In genomic region chr20:63864545-63864977, GRCh38 we compare ENCODE assay signal across 9 cellular contexts. TPM values are rescaled to one million over a fixed set of nuclear protein-coding genes. Genes with fewer than 3 reads are reported as not detected.
DNase-seq lines count a peak whose midpoint lies in the region; ATAC-seq, FAIRE-seq and TF ChIP-seq lines count a peak whose summit lies in the region.
"Had no signal": no experiment of that assay in that cellular context is flagged by ENCODE, and none has a peak within 500 bp of the region (broad histone marks: within the 10 kb centered on the region; RNA-seq: fewer than 3 reads in every experiment).

No MANE protein-coding gene starts in this region.

- peak overlapping the region; percentile 87 for H3K4me2 ChIP-seq in keratinocyte (ENCODE audit: control insufficient read depth, extremely low read depth, insufficient read depth, low read depth, low read length)

- DNase-seq in T-helper 1 cell = no peak
- no peak for DNase-seq in keratinocyte (ENCODE audit: low read depth, low spot score)
- DNase-seq in RKO (ENCODE audit: low spot score) = no peak
- DNase-seq in NCI-H2196 (lab: John Stamatoyannopoulos, UW; ENCODE audit: unreplicated experiment) = no peak

- no peak for TF ChIP-seq CTCF in keratinocyte (optimal IDR thresholded peaks at IDR 0.05 in 1 of 3, IDR thresholded peaks at IDR 0.05 in 1 of 3, conservative IDR thresholded peaks at IDR 0.05 in 1 of 3; ENCODE audit: extremely low read depth in 1 of 3, insufficient read depth in 2 of 3, low read length in 3 of 3)

- H3K27ac ChIP-seq in keratinocyte (ENCODE audit: control insufficient read depth, insufficient read depth, low read length) = peak overlapping the region; percentile 78
- peak overlapping the region; percentile 54 for H3K27ac ChIP-seq in temporal lobe (ENCODE audit: low read depth, low read length)

- H3K4me3 ChIP-seq in keratinocyte (ENCODE audit: control insufficient read depth in 2 of 3, extremely low read depth in 1 of 3, insufficient read depth in 2 of 3, low read depth in 1 of 3, low read length in 3 of 3) = peak overlapping the region; percentile 72 to 92 (median 90)

- H3K27me3 Mint-ChIP-seq in T-helper 1 cell treated with Interleukin-12 subunit alpha and Interleukin-12 subunit beta and Interleukin-4 antibody, amounts not matched to agents 30 μg/mL and 1 μg/mL, for 36 hours (ENCODE audit: low read depth) = no peaks in the 10 kb centered on the region
- no peaks in the 10 kb centered on the region for H3K27me3 Mint-ChIP-seq in activated T-helper 17 cell treated with anti-CD3 and anti-CD28 coated beads, Interleukin-2, amount 50 U/mL, for 72 hours

- dilution Hi-C loops in keratinocyte (cut with MboI; ENCODE audit: extremely low pct_ligation_motif_present, low sequenced_read_pairs) = no loop called here

- H3K4me3 Mint-ChIP-seq in T-helper 1 cell treated with Interleukin-12 subunit alpha and Interleukin-12 subunit beta and Interleukin-4 antibody, amounts not matched to agents 30 μg/mL and 1 μg/mL, for 36 hours = peak overlapping the region; percentile 98
- H3K4me3 Mint-ChIP-seq in activated T-helper 17 cell treated with anti-CD3 and anti-CD28 coated beads, Interleukin-2, amount 50 U/mL, for 72 hours = peak overlapping the region; percentile 84

- H3K9me3 Mint-ChIP-seq in T-helper 1 cell treated with Interleukin-12 subunit alpha and Interleukin-12 subunit beta and Interleukin-4 antibody, amounts not matched to agents 30 μg/mL and 1 μg/mL, for 36 hours = no peaks in the 10 kb centered on the region
- no peaks in the 10 kb centered on the region for H3K9me3 Mint-ChIP-seq in activated T-helper 17 cell treated with anti-CD3 and anti-CD28 coated beads, Interleukin-2, amount 50 U/mL, for 72 hours

- H3K9ac ChIP-seq in keratinocyte (ENCODE audit: control insufficient read depth, extremely low read depth, insufficient read depth, low read length) = peak overlapping the region; percentile 99

- no peaks in the 10 kb centered on the region for H3K27me3 ChIP-seq in keratinocyte (ENCODE audit: control insufficient read depth, extremely low read depth, insufficient read depth, low read length)

- peaks cover 14% of the 10 kb centered on the region for H3K36me3 Mint-ChIP-seq in T-helper 1 cell treated with Interleukin-12 subunit alpha and Interleukin-12 subunit beta and Interleukin-4 antibody, amounts not matched to agents 30 μg/mL and 1 μg/mL, for 36 hours (ENCODE audit: low read depth)
- H3K36me3 Mint-ChIP-seq in activated T-helper 17 cell treated with anti-CD3 and anti-CD28 coated beads, Interleukin-2, amount 50 U/mL, for 72 hours (ENCODE audit: low read depth) = peaks cover 61% of the 10 kb centered on the region

- H3K9me3 ChIP-seq in keratinocyte (ENCODE audit: control insufficient read depth, low read depth, low read length) = no peaks in the 10 kb centered on the region

- H3K79me2 ChIP-seq in keratinocyte (ENCODE audit: control insufficient read depth, insufficient read depth, low read length) = peaks cover 59% of the 10 kb centered on the region

- H3K4me1 Mint-ChIP-seq in T-helper 1 cell treated with Interleukin-12 subunit alpha and Interleukin-12 subunit beta and Interleukin-4 antibody, amounts not matched to agents 30 μg/mL and 1 μg/mL, for 36 hours (ENCODE audit: low read depth) = peaks cover 21% of the 10 kb centered on the region
- H3K4me1 Mint-ChIP-seq in activated T-helper 17 cell treated with anti-CD3 and anti-CD28 coated beads, Interleukin-2, amount 50 U/mL, for 72 hours = peaks cover 5% of the 10 kb centered on the region

- no peak overlapping the region for H2AFZ ChIP-seq in keratinocyte (ENCODE audit: control insufficient read depth, low read length)

- peaks cover 19 to 32% of the 10 kb centered on the region in 2 experiments for H3K36me3 ChIP-seq in keratinocyte (ENCODE audit: control insufficient read depth in 2 of 2, extremely low read depth in 1 of 2, insufficient read depth in 2 of 2, low read length in 2 of 2)

- H3K27ac Mint-ChIP-seq in T-helper 1 cell treated with Interleukin-12 subunit alpha and Interleukin-12 subunit beta and Interleukin-4 antibody, amounts not matched to agents 30 μg/mL and 1 μg/mL, for 36 hours = peak overlapping the region; percentile 99
- H3K27ac Mint-ChIP-seq in activated T-helper 17 cell treated with anti-CD3 and anti-CD28 coated beads, Interleukin-2, amount 50 U/mL, for 72 hours = peak overlapping the region; percentile 89

- FAIRE-seq in keratinocyte (lab: Jason Lieb, UNC) = no peak

- H3K9me1 ChIP-seq in keratinocyte (ENCODE audit: control insufficient read depth, extremely low read depth, insufficient read depth, low read length) = no peaks in the 10 kb centered on the region

- H3K4me1 ChIP-seq in keratinocyte (ENCODE audit: control insufficient read depth, extremely low read depth, insufficient read depth, low read length) = peaks cover 13% of the 10 kb centered on the region

- H4K20me1 ChIP-seq in keratinocyte (ENCODE audit: control insufficient read depth, extremely low read depth, insufficient read depth, low read length) = peaks cover 3% of the 10 kb centered on the region

- ATAC-seq in activated T-helper 17 cell treated with anti-CD3 and anti-CD28 coated beads, Interleukin-2, amount 50 U/mL, for 72 hours (replicated peaks) = no peak
- ATAC-seq in GM21529 (IDR thresholded peaks at IDR 0.05; ENCODE audit: unreplicated experiment) = no peak

RNA-seq across cellular contexts. Expression of gene TPD52L2, which starts 0.5 kb away (rescaled TPM):
- total RNA-seq in activated T-helper 17 cell treated with anti-CD3 and anti-CD28 coated beads, Interleukin-2, amount 50 U/mL, for 72 hours = 10 to 100 TPM; 54.8 to 92.9 TPM
- 177 to 208 TPM (median 200 TPM) in 3 replicates for polyA plus RNA-seq in keratinocyte
- 70.9 TPM for polyA plus RNA-seq in keratinocyte (2011; ENCODE audit: low read depth)
- polyA plus RNA-seq in keratinocyte (2011; cell fraction: cytosol; rRNA removed) = 210 and 229 TPM in 2 replicates
- 150 and 178 TPM in 2 replicates for polyA plus RNA-seq in keratinocyte (2011; cell fraction: nucleus; rRNA removed)
- 124 and 144 TPM in 2 replicates for polyA plus RNA-seq in keratinocyte (2012; ENCODE audit: low replicate concordance)
- 112 to 135 TPM (median 117 TPM) in 3 replicates for polyA minus RNA-seq in keratinocyte
- polyA minus RNA-seq in keratinocyte (2011; cell fraction: cytosol; rRNA and poly(A)+ RNA removed) = 247 TPM
- polyA minus RNA-seq in keratinocyte (2011; cell fraction: nucleus; rRNA and poly(A)+ RNA removed) = 75.1 and 94.8 TPM in 2 replicates
- total RNA-seq in temporal lobe = 22.6 TPM

RNA-seq across cellular contexts. Expression of gene ABHD16B, which starts 3.3 kb away (rescaled TPM):
- total RNA-seq in activated T-helper 17 cell treated with anti-CD3 and anti-CD28 coated beads, Interleukin-2, amount 50 U/mL, for 72 hours = under 1 TPM in 1 of 2 donors, not detected in 1; 0.19 TPM
- polyA plus RNA-seq in keratinocyte = not detected in 3 replicates
- polyA plus RNA-seq in keratinocyte (2011; ENCODE audit: low read depth) = not detected
- not detected in 2 replicates for polyA plus RNA-seq in keratinocyte (2011; cell fraction: cytosol; rRNA removed)
- polyA plus RNA-seq in keratinocyte (2011; cell fraction: nucleus; rRNA removed) = not detected in 2 replicates
- not detected in 2 replicates for polyA plus RNA-seq in keratinocyte (2012; ENCODE audit: low replicate concordance)
- not detected in 3 replicates for polyA minus RNA-seq in keratinocyte
- polyA minus RNA-seq in keratinocyte (2011; cell fraction: cytosol; rRNA and poly(A)+ RNA removed) = not detected
- polyA minus RNA-seq in keratinocyte (2011; cell fraction: nucleus; rRNA and poly(A)+ RNA removed) = not detected in 2 replicates
- not detected for total RNA-seq in temporal lobe
- total RNA-seq: NCI-H460 had no signal

RNA-seq across cellular contexts. Expression of gene DNAJC5, which starts 30.4 kb away (rescaled TPM):
- 10 to 100 TPM; 46.8 to 53.4 TPM for total RNA-seq in activated T-helper 17 cell treated with anti-CD3 and anti-CD28 coated beads, Interleukin-2, amount 50 U/mL, for 72 hours
- 43.7 to 62.0 TPM (median 59.0 TPM) in 3 replicates for polyA plus RNA-seq in keratinocyte
- 19.8 TPM for polyA plus RNA-seq in keratinocyte (2011; ENCODE audit: low read depth)
- 33.5 and 57.9 TPM in 2 replicates for polyA plus RNA-seq in keratinocyte (2011; cell fraction: cytosol; rRNA removed)
- polyA plus RNA-seq in keratinocyte (2011; cell fraction: nucleus; rRNA removed) = 62.9 and 73.4 TPM in 2 replicates
- polyA plus RNA-seq in keratinocyte (2012; ENCODE audit: low replicate concordance) = 36.8 and 69.6 TPM in 2 replicates
- polyA minus RNA-seq in keratinocyte = 69.2 to 101 TPM (median 96.1 TPM) in 3 replicates
- 107 TPM for polyA minus RNA-seq in keratinocyte (2011; cell fraction: cytosol; rRNA and poly(A)+ RNA removed)
- polyA minus RNA-seq in keratinocyte (2011; cell fraction: nucleus; rRNA and poly(A)+ RNA removed) = 72.7 and 86.0 TPM in 2 replicates
- total RNA-seq in temporal lobe = 75.7 TPM

RNA-seq across cellular contexts. Expression of gene ZBTB46, which starts 33.5 kb away (rescaled TPM):
- 1 to 10 TPM in 1 of 2 donors, under 1 TPM in 1; 0.54 to 6.2 TPM for total RNA-seq in activated T-helper 17 cell treated with anti-CD3 and anti-CD28 coated beads, Interleukin-2, amount 50 U/mL, for 72 hours
- 0.12 to 0.18 TPM (median 0.13 TPM) in 3 replicates for polyA plus RNA-seq in keratinocyte
- 0.29 TPM for polyA plus RNA-seq in keratinocyte (2011; ENCODE audit: low read depth)
- polyA plus RNA-seq in keratinocyte (2011; cell fraction: cytosol; rRNA removed) = 0.06 and 0.16 TPM in 2 replicates
- polyA plus RNA-seq in keratinocyte (2011; cell fraction: nucleus; rRNA removed) = 0.24 and 0.40 TPM in 2 replicates
- polyA plus RNA-seq in keratinocyte (2012; ENCODE audit: low replicate concordance) = 0.38 and 0.73 TPM in 2 replicates
- polyA minus RNA-seq in keratinocyte = 0.46 to 1.4 TPM (median 0.56 TPM) in 3 replicates
- polyA minus RNA-seq in keratinocyte (2011; cell fraction: cytosol; rRNA and poly(A)+ RNA removed) = 3.3 TPM
- polyA minus RNA-seq in keratinocyte (2011; cell fraction: nucleus; rRNA and poly(A)+ RNA removed) = 0.62 and 0.84 TPM in 2 replicates
- total RNA-seq in temporal lobe = 18.7 TPM
